Comparison of ENCODE assay signal across 1 cellular context in the genomic region with DNA sequence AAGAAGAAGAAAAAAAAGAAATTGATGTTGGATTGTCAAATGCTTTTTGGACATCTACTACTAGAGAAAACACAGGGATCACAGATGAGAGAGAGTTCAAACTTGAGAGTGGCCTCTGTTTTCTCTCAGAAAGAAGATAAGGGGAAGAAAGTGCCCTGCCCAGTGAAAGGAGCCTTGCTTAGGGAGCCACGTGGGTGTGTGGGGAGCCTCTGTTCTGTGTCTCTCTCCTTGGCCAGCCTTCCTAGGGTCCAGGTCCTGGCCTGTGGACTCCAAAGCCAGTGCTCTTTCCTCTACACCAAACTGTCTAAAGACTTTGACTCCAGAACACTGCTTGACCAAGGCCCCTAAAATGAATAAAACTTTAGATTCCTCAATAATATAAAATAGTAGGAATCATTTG.
TF ChIP-seq lines count a peak whose summit lies in the region.

No MANE protein-coding gene starts in this region.

TF ChIP-seq in K562, 482 proteins besides CTCF, POLR2A, EP300 and RAD21 (continued from another document):
- TF ChIP-seq, protein P1, sequence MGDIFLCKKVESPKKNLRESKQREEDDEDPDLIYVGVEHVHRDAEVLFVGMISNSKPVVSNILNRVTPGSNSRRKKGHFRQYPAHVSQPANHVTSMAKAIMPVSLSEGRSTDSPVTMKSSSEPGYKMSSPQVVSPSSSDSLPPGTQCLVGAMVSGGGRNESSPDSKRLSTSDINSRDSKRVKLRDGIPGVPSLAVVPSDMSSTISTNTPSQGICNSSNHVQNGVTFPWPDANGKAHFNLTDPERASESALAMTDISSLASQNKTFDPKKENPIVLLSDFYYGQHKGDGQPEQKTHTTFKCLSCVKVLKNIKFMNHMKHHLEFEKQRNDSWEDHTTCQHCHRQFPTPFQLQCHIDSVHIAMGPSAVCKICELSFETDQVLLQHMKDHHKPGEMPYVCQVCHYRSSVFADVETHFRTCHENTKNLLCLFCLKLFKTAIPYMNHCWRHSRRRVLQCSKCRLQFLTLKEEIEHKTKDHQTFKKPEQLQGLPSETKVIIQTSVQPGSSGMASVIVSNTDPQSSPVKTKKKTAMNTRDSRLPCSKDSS (IDR thresholded peaks at IDR 0.05; ENCODE audit: low read depth, partially characterized antibody): no peak
- TF ChIP-seq MYC (IDR thresholded peaks at IDR 0.05; ENCODE audit: low read depth, low read length) (0 out of 2 replicates have a peak, but pooled peaks have one; percentile 62), MYC (CRISPR knock-in tag; IDR thresholded peaks at IDR 0.05; ENCODE audit: borderline replicate concordance, low read depth) (no peak), SMC3 (conservative IDR thresholded peaks at IDR 0.05; ENCODE audit: insufficient read depth, low read depth, low read length) (no peak), ZNF592 (IDR thresholded peaks at IDR 0.05) (0 out of 2 replicates have a peak, but pooled peaks have one; percentile 48)
